ENCODE assay signal across 8 cellular contexts in genomic region chr16:68187505-68187904, GRCh38.
"Had no signal": no experiment of that assay in that cellular context is flagged by ENCODE, and none has a peak within 500 bp of the region (broad histone marks: within the 10 kb centered on the region; RNA-seq: fewer than 3 reads in every experiment).

No MANE protein-coding gene starts in this region.

- FAIRE-seq: G401.6, GM12878, GM12891, GM12892, GM18507, GM19239 had no signal

- ATAC-seq: GM12878 had no signal

- DNase-seq: GDM1, GF-D8 had no signal

- H3K4me3 ChIP-seq: GM12878 had no signal
